Comparison of ENCODE assay signal across 24 cellular contexts in the genomic region with DNA sequence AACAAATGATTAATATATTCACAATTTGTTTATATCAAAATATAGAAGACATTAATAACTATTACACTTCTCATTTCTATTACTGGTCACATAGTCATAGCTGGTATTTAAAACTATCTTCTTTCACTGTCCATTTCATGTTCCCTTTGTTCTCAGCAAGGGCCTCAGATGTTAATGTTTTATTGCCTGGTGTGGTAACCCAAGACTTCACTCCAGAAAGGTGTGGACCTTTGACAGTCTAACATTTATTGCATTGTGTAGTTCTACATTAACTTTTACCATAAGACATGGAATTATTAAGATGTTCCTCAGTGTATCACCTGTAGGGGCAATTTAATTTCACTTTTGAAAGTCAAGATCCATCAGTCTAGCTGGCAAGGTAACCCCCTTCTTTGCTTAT.
"Had no signal": no experiment of that assay in that cellular context is flagged by ENCODE, and none has a peak within 500 bp of the region (broad histone marks: within the 10 kb centered on the region; RNA-seq: fewer than 3 reads in every experiment).

No MANE protein-coding gene starts in this region.

- DNase-seq: colonic mucosa; cortex of kidney; dermis blood vessel endothelial cell; dorsolateral prefrontal cortex; effector CD4-positive, alpha-beta T cell; effector CD8-positive, alpha-beta T cell; effector memory CD4-positive, alpha-beta T cell; effector memory CD8-positive, alpha-beta T cell; endodermal cell; erythroblast; esophagus squamous epithelium; foreskin fibroblast; foreskin keratinocyte; foreskin melanocyte; gastrocnemius medialis; glutamatergic neuron; head of caudate nucleus; heart left ventricle; heart right ventricle had no signal

- H3K27me3 ChIP-seq: colonic mucosa, dorsolateral prefrontal cortex, esophagus muscularis mucosa, esophagus squamous epithelium, foreskin keratinocyte, gastrocnemius medialis, gastroesophageal sphincter, heart left ventricle, heart right ventricle had no signal

- H3K27ac ChIP-seq: colonic mucosa, coronary artery, dorsolateral prefrontal cortex, epithelial cell of prostate, esophagus muscularis mucosa, esophagus squamous epithelium, foreskin keratinocyte, gastrocnemius medialis, gastroesophageal sphincter, heart left ventricle, heart right ventricle had no signal

- H3K4me3 ChIP-seq: colonic mucosa, coronary artery, dorsolateral prefrontal cortex, esophagus muscularis mucosa, esophagus squamous epithelium, gastrocnemius medialis, gastroesophageal sphincter, heart left ventricle, heart right ventricle had no signal

- H3K36me3 ChIP-seq: colonic mucosa, esophagus muscularis mucosa, esophagus squamous epithelium, gastrocnemius medialis, gastroesophageal sphincter, heart left ventricle, heart right ventricle had no signal

- ATAC-seq: effector memory CD8-positive, alpha-beta T cell; esophagus mucosa; foreskin keratinocyte; gastrocnemius medialis; gastroesophageal sphincter; heart left ventricle; heart right ventricle had no signal

- H3K9me3 ChIP-seq: colonic mucosa, esophagus muscularis mucosa, esophagus squamous epithelium, gastrocnemius medialis, gastroesophageal sphincter, heart left ventricle, heart right ventricle had no signal

- H3K4me1 ChIP-seq: colonic mucosa, esophagus muscularis mucosa, esophagus squamous epithelium, foreskin keratinocyte, gastrocnemius medialis, gastroesophageal sphincter, heart left ventricle, heart right ventricle had no signal
